In the genomic region with DNA sequence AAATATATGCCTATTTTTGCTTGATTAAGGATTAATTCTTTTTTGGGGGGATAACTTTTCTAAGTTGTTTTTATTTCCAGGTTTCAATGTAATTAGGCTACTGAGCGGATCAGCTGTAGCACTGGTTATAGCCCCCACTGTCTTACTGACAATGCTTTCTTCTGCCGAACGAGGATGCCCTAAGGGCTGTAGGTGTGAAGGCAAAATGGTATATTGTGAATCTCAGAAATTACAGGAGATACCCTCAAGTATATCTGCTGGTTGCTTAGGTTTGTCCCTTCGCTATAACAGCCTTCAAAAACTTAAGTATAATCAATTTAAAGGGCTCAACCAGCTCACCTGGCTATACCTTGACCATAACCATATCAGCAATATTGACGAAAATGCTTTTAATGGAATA, we compare ENCODE assay signal across 20 cellular contexts. TPM values are rescaled to one million over a fixed set of nuclear protein-coding genes. Genes with fewer than 3 reads are reported as not detected.
"Had no signal": no experiment of that assay in that cellular context is flagged by ENCODE, and none has a peak within 500 bp of the region (broad histone marks: within the 10 kb centered on the region; RNA-seq: fewer than 3 reads in every experiment).

No MANE protein-coding gene starts in this region.

- ATAC-seq: activated T-cell treated with anti-CD3 and anti-CD28 coated beads, Interleukin-2, amount 50 U/mL, for 72 hours; gastroesophageal sphincter; heart left ventricle; left cardiac atrium; naive thymus-derived CD8-positive, alpha-beta T cell had no signal

- H3K36me3 ChIP-seq: esophagus muscularis mucosa, gastroesophageal sphincter, heart left ventricle, thyroid gland had no signal

- H3K4me1 Mint-ChIP-seq: naive thymus-derived CD8-positive, alpha-beta T cell had no signal

- DNase-seq: activated CD4-positive, CD25-positive, alpha-beta regulatory T cell treated with anti-CD3 and anti-CD28 coated beads, Interleukin-2, amount 50 U/mL, for 72 hours; activated gamma-delta T cell treated with Interleukin-2 at 50 U/mL for 16 hours; activated T-cell treated with anti-CD3 and anti-CD28 coated beads, Interleukin-2, amount 50 U/mL, for 72 hours; effector CD8-positive, alpha-beta T cell; heart left ventricle; left cardiac atrium; mesenchymal stem cell; naive thymus-derived CD8-positive, alpha-beta T cell; stimulated activated naive CD4-positive, alpha-beta T cell; thyroid gland had no signal

- H3K27ac Mint-ChIP-seq: activated naive CD8-positive, alpha-beta T cell; activated T-cell treated with anti-CD3 and anti-CD28 coated beads, Interleukin-2, amount 50 U/mL, for 72 hours; naive thymus-derived CD8-positive, alpha-beta T cell; T-helper 1 cell treated with Interleukin-12 subunit alpha and Interleukin-12 subunit beta and Interleukin-4 antibody, amounts not matched to agents 30 μg/mL and 1 μg/mL, for 36 hours had no signal

- H3K4me3 ChIP-seq: thyroid gland had no signal

- FAIRE-seq: endothelial cell of umbilical vein had no signal

- H3K4me3 Mint-ChIP-seq: activated naive CD8-positive, alpha-beta T cell; activated T-cell treated with anti-CD3 and anti-CD28 coated beads, Interleukin-2, amount 50 U/mL, for 72 hours; naive thymus-derived CD8-positive, alpha-beta T cell; T-helper 1 cell treated with Interleukin-12 subunit alpha and Interleukin-12 subunit beta and Interleukin-4 antibody, amounts not matched to agents 30 μg/mL and 1 μg/mL, for 36 hours had no signal

- H3K36me3 Mint-ChIP-seq: activated naive CD8-positive, alpha-beta T cell had no signal

- H3K9me3 Mint-ChIP-seq: activated T-cell treated with anti-CD3 and anti-CD28 coated beads, Interleukin-2, amount 50 U/mL, for 72 hours; T-helper 1 cell treated with Interleukin-12 subunit alpha and Interleukin-12 subunit beta and Interleukin-4 antibody, amounts not matched to agents 30 μg/mL and 1 μg/mL, for 36 hours had no signal

- H3K9me3 ChIP-seq: esophagus muscularis mucosa, gastroesophageal sphincter, heart left ventricle, thyroid gland had no signal

- H3K27ac ChIP-seq: coronary artery, esophagus muscularis mucosa, gastroesophageal sphincter, heart left ventricle, thyroid gland had no signal

RNA-seq across cellular contexts. Expression of a gene that starts 1.0 kb away (rescaled TPM):
- total RNA-seq: activated CD8-positive, alpha-beta memory T cell treated with anti-CD3 and anti-CD28 coated beads for 36 hours; activated T-cell treated with anti-CD3 and anti-CD28 coated beads, Interleukin-2, amount 50 U/mL, for 72 hours; cardiac septum; endothelial cell of umbilical vein; heart left ventricle; left cardiac atrium; lower leg skin; naive thymus-derived CD8-positive, alpha-beta T cell; renal cortical epithelial cell; thyroid gland had no signal
- polyA plus RNA-seq: endothelial cell of umbilical vein; heart left ventricle; naive thymus-derived CD8-positive, alpha-beta T cell had no signal
